In genomic region chr10:43042503-43043341, GRCh38 we compare ENCODE assay signal across 20 cellular contexts. TPM values are rescaled to one million over a fixed set of nuclear protein-coding genes. Genes with fewer than 3 reads are reported as not detected.
DNase-seq lines count a peak whose midpoint lies in the region; ATAC-seq, FAIRE-seq and TF ChIP-seq lines count a peak whose summit lies in the region.
"Had no signal": no experiment of that assay in that cellular context is flagged by ENCODE, and none has a peak within 500 bp of the region (broad histone marks: within the 10 kb centered on the region; RNA-seq: fewer than 3 reads in every experiment).

No MANE protein-coding gene starts in this region.

- intact Hi-C loops in MCF 10A (cut with micrococcal nuclease), result no loop called here

- H3K4me1 Mint-ChIP-seq in MCF 10A (ENCODE audit: insufficient read depth, unreplicated experiment), result no peaks in the 10 kb centered on the region
- H3K4me1 Mint-ChIP-seq in stimulated activated naive CD8-positive, alpha-beta T cell treated with anti-CD3 and anti-CD28 coated beads, Interleukin-15, amount 100 ng/mL, for 72 hours, result no peaks in the 10 kb centered on the region
- H3K4me1 Mint-ChIP-seq: CD4-positive, alpha-beta memory T cell had no signal

- TF ChIP-seq CTCF in Peyer's patch (IDR thresholded peaks at IDR 0.05) (no peak), keratinocyte (optimal IDR thresholded peaks at IDR 0.05 in 1 of 3, IDR thresholded peaks at IDR 0.05 in 1 of 3, conservative IDR thresholded peaks at IDR 0.05 in 1 of 3; ENCODE audit: extremely low read depth in 1 of 3, insufficient read depth in 2 of 3, low read length in 3 of 3) (peak in 2 of 3 experiments; percentile 32 to 53), suprapubic skin (IDR thresholded peaks at IDR 0.05) (no peak), MCF 10A (IDR thresholded peaks at IDR 0.05; ENCODE audit: unreplicated experiment) (no peak)

- no peak overlapping the region for H3K4me3 Mint-ChIP-seq in MCF 10A (ENCODE audit: unreplicated experiment)
- H3K4me3 Mint-ChIP-seq in stimulated activated naive CD8-positive, alpha-beta T cell treated with anti-CD3 and anti-CD28 coated beads, Interleukin-15, amount 100 ng/mL, for 72 hours, result no peak overlapping the region
- H3K4me3 Mint-ChIP-seq: CD4-positive, alpha-beta memory T cell had no signal

- H3K27me3 Mint-ChIP-seq in MCF 10A (ENCODE audit: insufficient read depth, unreplicated experiment), result no peaks in the 10 kb centered on the region
- H3K27me3 Mint-ChIP-seq in stimulated activated naive CD8-positive, alpha-beta T cell treated with anti-CD3 and anti-CD28 coated beads, Interleukin-15, amount 100 ng/mL, for 72 hours, result no peaks in the 10 kb centered on the region

- no peak for TF ChIP-seq EP300 in suprapubic skin (IDR thresholded peaks at IDR 0.05)

- no peak overlapping the region for H3K27ac Mint-ChIP-seq in MCF 10A (ENCODE audit: low read depth, unreplicated experiment)
- H3K27ac Mint-ChIP-seq in stimulated activated naive CD8-positive, alpha-beta T cell treated with anti-CD3 and anti-CD28 coated beads, Interleukin-15, amount 100 ng/mL, for 72 hours, result no peak overlapping the region
- H3K27ac Mint-ChIP-seq: activated naive CD4-positive, alpha-beta T cell treated with anti-CD3 and anti-CD28 coated beads, Interleukin-2, amount 50 U/mL, for 72 hours; CD4-positive, alpha-beta memory T cell had no signal

- H3K9me3 ChIP-seq in Peyer's patch (no peaks in the 10 kb centered on the region), keratinocyte (ENCODE audit: control insufficient read depth, low read depth, low read length) (no peaks in the 10 kb centered on the region), suprapubic skin (no peaks in the 10 kb centered on the region), SJCRH30 (replicated peaks) (no peaks in the 10 kb centered on the region)
- H3K9me3 ChIP-seq: A549, heart right ventricle, ovary, transverse colon had no signal

- H3K79me2 ChIP-seq in keratinocyte (ENCODE audit: control insufficient read depth, insufficient read depth, low read length), result no peaks in the 10 kb centered on the region

- no peaks in the 10 kb centered on the region for H3K9me1 ChIP-seq in keratinocyte (ENCODE audit: control insufficient read depth, extremely low read depth, insufficient read depth, low read length)

- H3K4me1 ChIP-seq in Peyer's patch (peaks cover 0 to 6% (median 0%) of the 10 kb centered on the region in 4 donors), keratinocyte (ENCODE audit: control insufficient read depth, extremely low read depth, insufficient read depth, low read length) (no peaks in the 10 kb centered on the region), suprapubic skin (no peaks in the 10 kb centered on the region), SJCRH30 (no peaks in the 10 kb centered on the region)

- H3K9me3 Mint-ChIP-seq in MCF 10A (ENCODE audit: unreplicated experiment), result no peaks in the 10 kb centered on the region
- no peaks in the 10 kb centered on the region for H3K9me3 Mint-ChIP-seq in stimulated activated naive CD8-positive, alpha-beta T cell treated with anti-CD3 and anti-CD28 coated beads, Interleukin-15, amount 100 ng/mL, for 72 hours
- H3K9me3 Mint-ChIP-seq: activated naive CD4-positive, alpha-beta T cell treated with anti-CD3 and anti-CD28 coated beads, Interleukin-2, amount 50 U/mL, for 72 hours; CD4-positive, alpha-beta memory T cell had no signal

- DNase-seq in activated CD4-positive, CD25-positive, alpha-beta regulatory T cell treated with anti-CD3 and anti-CD28 coated beads, Interleukin-2, amount 50 U/mL, for 72 hours, result peak; percentile 25
- DNase-seq in activated CD4-positive, CD25-positive, alpha-beta regulatory T cell (lab: John Stamatoyannopoulos, UW), result no peak
- DNase-seq in Peyer's patch, result peak in 2 of 3 donors; percentile 34 to 36
- no peak for DNase-seq in keratinocyte (ENCODE audit: low read depth, low spot score)
- peak; percentile 57 to 72 for DNase-seq in suprapubic skin (ENCODE audit: low spot score in 2 of 2)
- DNase-seq in SJCRH30, result no peak
- no peak for DNase-seq in MCF 10A (ENCODE audit: unreplicated experiment)
- DNase-seq in stimulated activated naive CD8-positive, alpha-beta T cell treated with anti-CD3 and anti-CD28 coated beads, Interleukin-15, amount 100 ng/mL, for 72 hours, result no peak
- DNase-seq: CD4-positive, alpha-beta memory T cell; DMS79; heart right ventricle; KBM-7; NCI-H2171 treated with DMSO at 0.1 percent for 48 hours; small intestine; stimulated activated CD4-positive, alpha-beta T cell treated with anti-CD3 and anti-CD28 coated beads, Interleukin-4, amount 100 ng/mL, for 4 hours; T-helper 2 cell; transverse colon had no signal

- CTCF ChIA-PET in MCF 10A (lab: Yijun Ruan, JAX), result interaction anchor here (0.7 kb wide), 2 partner anchors 11 to 39 kb away, joined by 3 read pairs; no protein-coding TSS in a partner anchor

- no peak overlapping the region for H3K4me2 ChIP-seq in keratinocyte (ENCODE audit: control insufficient read depth, extremely low read depth, insufficient read depth, low read depth, low read length)
- H3K4me2 ChIP-seq: A549 had no signal

- no peak for ATAC-seq in stimulated activated naive CD8-positive, alpha-beta T cell treated with anti-CD3 and anti-CD28 coated beads, Interleukin-15, amount 100 ng/mL, for 72 hours
- ATAC-seq: A549; activated naive CD4-positive, alpha-beta T cell treated with anti-CD3 and anti-CD28 coated beads, Interleukin-2, amount 50 U/mL, for 72 hours; heart right ventricle had no signal

- dilution Hi-C loops in keratinocyte (cut with MboI; ENCODE audit: extremely low pct_ligation_motif_present, low sequenced_read_pairs), result no loop called here

- WGBS in suprapubic skin, result 73% methylated on average over 4 of the region's 12 CpGs

- no peak overlapping the region for H3K4me3 ChIP-seq in Peyer's patch
- no peak overlapping the region for H3K4me3 ChIP-seq in keratinocyte (ENCODE audit: control insufficient read depth in 2 of 3, extremely low read depth in 1 of 3, insufficient read depth in 2 of 3, low read depth in 1 of 3, low read length in 3 of 3)
- H3K4me3 ChIP-seq in suprapubic skin, result no peak overlapping the region
- H3K4me3 ChIP-seq in SJCRH30, result no peak overlapping the region
- H3K4me3 ChIP-seq: A549, heart right ventricle, ovary, transverse colon had no signal

- H2AFZ ChIP-seq in keratinocyte (ENCODE audit: control insufficient read depth, low read length), result no peak overlapping the region

- H3K36me3 ChIP-seq in Peyer's patch (no peaks in the 10 kb centered on the region), keratinocyte (ENCODE audit: control insufficient read depth in 2 of 2, extremely low read depth in 1 of 2, insufficient read depth in 2 of 2, low read length in 2 of 2) (no peaks in the 10 kb centered on the region), suprapubic skin (no peaks in the 10 kb centered on the region), SJCRH30 (no peaks in the 10 kb centered on the region)
- H3K36me3 ChIP-seq: heart right ventricle, ovary, transverse colon had no signal

- H3K27ac ChIP-seq in Peyer's patch (no peak overlapping the region), keratinocyte (ENCODE audit: control insufficient read depth, insufficient read depth, low read length) (no peak overlapping the region), suprapubic skin (no peak overlapping the region), SJCRH30 (no peak overlapping the region)
- H3K27ac ChIP-seq: A549, heart right ventricle, ovary, transverse colon had no signal

- no peak overlapping the region for H3K9ac ChIP-seq in keratinocyte (ENCODE audit: control insufficient read depth, extremely low read depth, insufficient read depth, low read length)

- no peaks in the 10 kb centered on the region for H3K36me3 Mint-ChIP-seq in MCF 10A (ENCODE audit: insufficient read depth, unreplicated experiment)
- H3K36me3 Mint-ChIP-seq: activated naive CD4-positive, alpha-beta T cell treated with anti-CD3 and anti-CD28 coated beads, Interleukin-2, amount 50 U/mL, for 72 hours; CD4-positive, alpha-beta memory T cell had no signal

- POLR2A ChIA-PET in MCF 10A (lab: Yijun Ruan, JAX), result interaction anchor here (0.8 kb wide), 1 partner anchor 95 kb away, joined by 3 read pairs; the partner anchor contains the start of gene CSGALNACT2

- TF ChIP-seq POLR2A in Peyer's patch (IDR thresholded peaks at IDR 0.05), result no peak
- no peak for TF ChIP-seq POLR2A in suprapubic skin (IDR thresholded peaks at IDR 0.05)

- no TSS peak for BruUV-seq in MCF 10A (replicated peaks; lab: Mats Ljungman, UMichigan)

- no peaks in the 10 kb centered on the region for H4K20me1 ChIP-seq in keratinocyte (ENCODE audit: control insufficient read depth, extremely low read depth, insufficient read depth, low read length)

- H3K27me3 ChIP-seq in Peyer's patch (no peaks in the 10 kb centered on the region), keratinocyte (ENCODE audit: control insufficient read depth, extremely low read depth, insufficient read depth, low read length) (no peaks in the 10 kb centered on the region), suprapubic skin (no peaks in the 10 kb centered on the region), SJCRH30 (no peaks in the 10 kb centered on the region)
- H3K27me3 ChIP-seq: ovary, transverse colon had no signal

- no peak for FAIRE-seq in keratinocyte (lab: Jason Lieb, UNC)
- FAIRE-seq: A549, small intestine had no signal

RNA-seq across cellular contexts. Expression of gene RET, which starts 34.1 kb away (rescaled TPM):
- total RNA-seq in Peyer's patch (1 to 10 TPM; 1.2 to 5.8 (median 1.7) TPM), suprapubic skin (1 to 10 TPM in 1 of 4 donors, under 1 TPM in 3; 0.23 to 2.1 (median 0.78) TPM), MCF 10A (2022) (not detected in 2 replicates)
- 0.21 to 0.63 TPM (median 0.41 TPM) in 3 replicates for polyA plus RNA-seq in keratinocyte
- polyA plus RNA-seq in keratinocyte (2011; ENCODE audit: low read depth), result 0.35 TPM
- polyA plus RNA-seq in keratinocyte (2011; cell fraction: cytosol; rRNA removed), result 0.23 and 0.28 TPM in 2 replicates
- 1.0 and 1.1 TPM in 2 replicates for polyA plus RNA-seq in keratinocyte (2011; cell fraction: nucleus; rRNA removed)
- 0.31 and 0.94 TPM in 2 replicates for polyA plus RNA-seq in keratinocyte (2012; ENCODE audit: low replicate concordance)
- 0.19 to 2.1 TPM (median 0.26 TPM) in 3 replicates for polyA minus RNA-seq in keratinocyte
- 2.1 TPM for polyA minus RNA-seq in keratinocyte (2011; cell fraction: cytosol; rRNA and poly(A)+ RNA removed)
- polyA minus RNA-seq in keratinocyte (2011; cell fraction: nucleus; rRNA and poly(A)+ RNA removed), result 0.47 and 1.2 TPM in 2 replicates
- total RNA-seq in SJCRH30 (2014; rRNA removed; shearing (Covaris generic)), result 0.02 TPM in 1 of 2 replicates, not detected in the other
- total RNA-seq: CD4-positive, alpha-beta memory T cell had no signal
- polyA plus RNA-seq: CD4-positive, alpha-beta memory T cell had no signal

Comparison
In these comparisons a context has a peak if more than half of its experiments do, and no peak if none do; other contexts are left out.
1. DNase-seq: peak in activated CD4-positive, CD25-positive, alpha-beta regulatory T cell treated with anti-CD3 and anti-CD28 coated beads, Interleukin-2, amount 50 U/mL, for 72 hours (single experiment), Peyer's patch (2 of 3) and suprapubic skin (2 of 2); none in activated CD4-positive, CD25-positive, alpha-beta regulatory T cell (0 of 4), keratinocyte (single experiment), SJCRH30 (0 of 2), MCF 10A (single experiment) and stimulated activated naive CD8-positive, alpha-beta T cell treated with anti-CD3 and anti-CD28 coated beads, Interleukin-15, amount 100 ng/mL, for 72 hours (0 of 2).
2. CTCF ChIP-seq: peak in keratinocyte (2 of 3); none in Peyer's patch (0 of 6), suprapubic skin (0 of 2) and MCF 10A (single experiment).